12 cellular contexts compared by ENCODE assay signal in genomic region chr17:45785373-45786193, GRCh38. TPM values are rescaled to one million over a fixed set of nuclear protein-coding genes. Genes with fewer than 3 reads are reported as not detected.
A peak's percentile ranks its signal among the peaks of the same experiment; 100 is the strongest.
DNase-seq lines count a peak whose midpoint lies in the region; ATAC-seq and TF ChIP-seq lines count a peak whose summit lies in the region.
"Had no signal": no experiment of that assay in that cellular context is flagged by ENCODE, and none has a peak within 500 bp of the region (broad histone marks: within the 10 kb centered on the region; RNA-seq: fewer than 3 reads in every experiment).

No MANE protein-coding gene starts in this region.

- H3K4me1 ChIP-seq in heart left ventricle (peaks cover 6 to 27% (median 19%) of the 10 kb centered on the region in 12 donors), upper lobe of left lung (peaks cover 24 to 29% (median 25%) of the 10 kb centered on the region in 4 donors)

- peak overlapping the region; percentile 12 to 91 (median 80) for H3K4me3 Mint-ChIP-seq in naive B cell

- peaks cover 0 to 8% (median 7%) of the 10 kb centered on the region in 3 donors for H3K4me1 Mint-ChIP-seq in naive B cell

- intact Hi-C loops in heart left ventricle (cut with DNase I) (no loop called here), cardiac septum (cut with DNase I) (no loop called here)

- TF ChIP-seq CTCF in heart left ventricle (IDR thresholded peaks at IDR 0.05) (no peak), coronary artery (IDR thresholded peaks at IDR 0.05) (no peak), upper lobe of left lung (IDR thresholded peaks at IDR 0.05) (no peak)

- peaks cover 0 to 2% (median 0%) of the 10 kb centered on the region in 7 donors for H3K9me3 Mint-ChIP-seq in naive B cell

- H3K27ac ChIP-seq in heart left ventricle = no peak overlapping the region
- H3K27ac ChIP-seq in coronary artery = no peak overlapping the region
- H3K27ac ChIP-seq in upper lobe of left lung = no peak overlapping the region
- H3K27ac ChIP-seq: C4-2B had no signal

- no peak overlapping the region for H3K27ac Mint-ChIP-seq in naive B cell

- TF ChIP-seq EP300 in upper lobe of left lung (IDR thresholded peaks at IDR 0.05) = no peak

- H3K27me3 ChIP-seq in heart left ventricle = peaks cover 13 to 93% (median 41%) of the 10 kb centered on the region in 9 donors
- peaks cover 0 to 38% (median 21%) of the 10 kb centered on the region in 4 donors for H3K27me3 ChIP-seq in upper lobe of left lung

- peak in 1 of 4 donors; percentile 10 for ATAC-seq in heart left ventricle
- ATAC-seq in naive B cell (ENCODE audit: low read depth in 2 of 2) = peak in 1 of 2 donors; percentile 25
- peak in 1 of 2 donors; percentile 32 for ATAC-seq in upper lobe of left lung (ENCODE audit: low FRiP score in 2 of 2)

- H3K36me3 ChIP-seq in heart left ventricle (no peaks in the 10 kb centered on the region), upper lobe of left lung (no peaks in the 10 kb centered on the region)

- H3K9me3 ChIP-seq in heart left ventricle (no peaks in the 10 kb centered on the region), upper lobe of left lung (no peaks in the 10 kb centered on the region)

- TF ChIP-seq POLR2A in heart left ventricle (IDR thresholded peaks at IDR 0.05) (no peak), upper lobe of left lung (IDR thresholded peaks at IDR 0.05) (no peak)

- no peaks in the 10 kb centered on the region for H3K36me3 Mint-ChIP-seq in naive B cell

- H3K4me3 ChIP-seq in heart left ventricle (peak overlapping the region; percentile 21 to 58 (median 50)), coronary artery (peak overlapping the region; percentile 73), upper lobe of left lung (peak overlapping the region in 3 of 4 donors; percentile 40 to 47 (median 46))

- DNase-seq in heart left ventricle (no peak), cardiac septum (ENCODE audit: low spot score) (no peak), coronary artery (ENCODE audit: low spot score) (no peak), naive B cell (no peak), upper lobe of left lung (no peak), NCI-H1930 (lab: John Stamatoyannopoulos, UW) (no peak), GM19240 (ENCODE audit: insufficient read length, low spot score) (no peak), nucleus accumbens (lab: John Stamatoyannopoulos, UW) (no peak)
- DNase-seq: cortex of kidney, NCI-H446 had no signal

- 14 to 39% (median 24%) methylated on average over 21 to 40 of the region's 40 CpGs for WGBS in heart left ventricle, 4 donors
- 17 to 26% methylated on average over 30 to 40 of the region's 40 CpGs for WGBS in upper lobe of left lung, 2 donors

- peaks cover 52 to 87% (median 74%) of the 10 kb centered on the region in 3 donors for H3K27me3 Mint-ChIP-seq in naive B cell

RNA-seq across cellular contexts. Expression of gene CRHR1, which starts 1.5 kb away (rescaled TPM):
- total RNA-seq in heart left ventricle (under 1 TPM in 1 of 9 donors, not detected in 8; 0.52 TPM), cardiac septum (not detected), upper lobe of left lung (not detected)
- polyA plus RNA-seq in heart left ventricle (not detected), naive B cell (ENCODE audit: low read depth in 6 of 6) (not detected)
- total RNA-seq: mesenteric fat pad had no signal

RNA-seq across cellular contexts. Expression of gene SPPL2C, which starts 59.1 kb away (rescaled TPM):
- not detected for total RNA-seq in heart left ventricle
- polyA plus RNA-seq in heart left ventricle = not detected
- total RNA-seq in cardiac septum = not detected
- not detected for polyA plus RNA-seq in naive B cell (ENCODE audit: low read depth in 6 of 6)
- total RNA-seq in upper lobe of left lung = not detected
- total RNA-seq: mesenteric fat pad had no signal
